In the genomic region with DNA sequence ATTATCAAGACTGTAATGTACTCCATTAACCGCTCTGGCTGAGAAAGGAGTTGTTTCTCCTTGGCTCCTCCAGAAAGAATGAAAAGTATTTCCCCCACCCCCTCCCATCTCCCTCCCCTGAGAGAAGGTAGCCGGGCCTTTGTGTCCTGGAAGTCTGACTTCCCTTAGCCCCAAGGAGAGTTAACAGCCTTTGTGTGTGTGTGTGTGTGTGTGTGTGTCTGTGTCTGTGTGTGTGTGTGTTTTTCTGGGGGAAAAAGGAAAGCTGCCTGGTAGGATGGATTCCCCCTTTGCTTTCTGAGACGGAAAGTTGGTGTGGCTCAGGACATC, we compare ENCODE assay signal across 17 cellular contexts. TPM values are rescaled to one million over a fixed set of nuclear protein-coding genes. Genes with fewer than 3 reads are reported as not detected.
DNase-seq lines count a peak whose midpoint lies in the region; ATAC-seq, FAIRE-seq and TF ChIP-seq lines count a peak whose summit lies in the region.
"Had no signal": no experiment of that assay in that cellular context is flagged by ENCODE, and none has a peak within 500 bp of the region (broad histone marks: within the 10 kb centered on the region; RNA-seq: fewer than 3 reads in every experiment).

No MANE protein-coding gene starts in this region.

- H3K36me3 Mint-ChIP-seq in Caco-2 (ENCODE audit: insufficient read depth, unreplicated experiment) = no peaks in the 10 kb centered on the region
- H3K36me3 Mint-ChIP-seq: activated naive CD8-positive, alpha-beta T cell treated with anti-CD3 and anti-CD28 coated beads, Interleukin-2, amount 10 ng/mL, durations not matched to agents 7 days and 5 days had no signal

- FAIRE-seq in endothelial cell of umbilical vein (lab: Jason Lieb, UNC) (peak; percentile 8), GM19239 (lab: Jason Lieb, UNC) (no peak)

- no peak for TF ChIP-seq CTCF in Caco-2 (IDR thresholded peaks at IDR 0.05; ENCODE audit: insufficient read depth in 1 of 2, low read depth in 1 of 2, low read length in 1 of 2, severe bottlenecking in 1 of 2, unreplicated experiment in 1 of 2)
- no peak for TF ChIP-seq CTCF in endothelial cell of umbilical vein (IDR thresholded peaks at IDR 0.05; ENCODE audit: extremely low read depth in 1 of 2, insufficient read depth in 1 of 2, low read depth in 1 of 2, low read length in 2 of 2)
- TF ChIP-seq CTCF in left lung (IDR thresholded peaks at IDR 0.05) = no peak
- no peak for TF ChIP-seq CTCF in sigmoid colon (IDR thresholded peaks at IDR 0.05)

- H2AFZ ChIP-seq in endothelial cell of umbilical vein (ENCODE audit: low read depth, low read length) = no peak overlapping the region

- no peaks in the 10 kb centered on the region for H3K27me3 Mint-ChIP-seq in Caco-2 (ENCODE audit: insufficient read depth, unreplicated experiment)
- H3K27me3 Mint-ChIP-seq: IgD-negative memory B cell had no signal

- peak overlapping the region; percentile 33 for H3K4me3 Mint-ChIP-seq in Caco-2 (ENCODE audit: unreplicated experiment)
- H3K4me3 Mint-ChIP-seq: activated naive CD8-positive, alpha-beta T cell treated with anti-CD3 and anti-CD28 coated beads, Interleukin-2, amount 10 ng/mL, durations not matched to agents 7 days and 5 days; IgD-negative memory B cell had no signal

- H3K9me1 ChIP-seq in endothelial cell of umbilical vein (replicated peaks; ENCODE audit: control insufficient read depth, extremely low read depth, insufficient read depth, low read length) = no peaks in the 10 kb centered on the region

- BruUV-seq in Caco-2 (replicated peaks; lab: Mats Ljungman, UMichigan) = no TSS peak
- no TSS peak for BruUV-seq in endothelial cell of umbilical vein (replicated peaks; lab: Mats Ljungman, UMichigan)

- TF ChIP-seq POLR2A in endothelial cell of umbilical vein (IDR thresholded peaks at IDR 0.05; ENCODE audit: low read depth, low read length) (no peak), sigmoid colon (IDR thresholded peaks at IDR 0.05) (no peak)

- peaks cover 26% of the 10 kb centered on the region for H3K4me1 ChIP-seq in Caco-2
- H3K4me1 ChIP-seq in endothelial cell of umbilical vein (ENCODE audit: control insufficient read depth, extremely low read depth, insufficient read depth, low read length) = peaks cover 35% of the 10 kb centered on the region
- H3K4me1 ChIP-seq in left lung = peaks cover 12 to 46% of the 10 kb centered on the region in 2 donors
- peaks cover 0 to 19% (median 7%) of the 10 kb centered on the region in 4 donors for H3K4me1 ChIP-seq in sigmoid colon

- H3K36me3 ChIP-seq in Caco-2 (ENCODE audit: control insufficient read depth, insufficient read depth, low read length) = no peaks in the 10 kb centered on the region
- H3K36me3 ChIP-seq in endothelial cell of umbilical vein (ENCODE audit: control insufficient read depth in 2 of 2, extremely low read depth in 1 of 2, insufficient read depth in 2 of 2, low read length in 2 of 2) = no peaks in the 10 kb centered on the region
- no peaks in the 10 kb centered on the region for H3K36me3 ChIP-seq in left lung
- no peaks in the 10 kb centered on the region for H3K36me3 ChIP-seq in sigmoid colon

- no peaks in the 10 kb centered on the region for H3K79me2 ChIP-seq in endothelial cell of umbilical vein (ENCODE audit: control insufficient read depth, insufficient read depth, low read length)

- intact Hi-C loops in Caco-2 (cut with micrococcal nuclease; ENCODE audit: unreplicated experiment) = no loop called here
- intact Hi-C loops in endothelial cell of umbilical vein (cut with micrococcal nuclease) = no loop called here
- intact Hi-C loops in left lung (cut with DNase I) = no loop called here
- intact Hi-C loops in sigmoid colon (cut with DNase I) = no loop called here

- H3K4me3 ChIP-seq in Caco-2 (ENCODE audit: low read depth, low read length) = no peak overlapping the region
- no peak overlapping the region for H3K4me3 ChIP-seq in endothelial cell of umbilical vein (replicated peaks in 1 of 3; ENCODE audit: insufficient read depth in 1 of 3, low read depth in 1 of 3, low read length in 3 of 3)
- no peak overlapping the region for H3K4me3 ChIP-seq in left lung
- no peak overlapping the region for H3K4me3 ChIP-seq in sigmoid colon

- H3K27ac Mint-ChIP-seq in Caco-2 (ENCODE audit: unreplicated experiment) = peak overlapping the region; percentile 48
- H3K27ac Mint-ChIP-seq: activated naive CD8-positive, alpha-beta T cell treated with anti-CD3 and anti-CD28 coated beads, Interleukin-2, amount 10 ng/mL, durations not matched to agents 7 days and 5 days; IgD-negative memory B cell; progenitor cell of endocrine pancreas had no signal

- no peaks in the 10 kb centered on the region for H4K20me1 ChIP-seq in endothelial cell of umbilical vein (replicated peaks; ENCODE audit: control insufficient read depth, extremely low read depth, insufficient read depth, low read length)

- no peak overlapping the region for H3K27ac ChIP-seq in endothelial cell of umbilical vein (ENCODE audit: insufficient read depth, low read depth, low read length)
- H3K27ac ChIP-seq in left lung = no peak overlapping the region
- H3K27ac ChIP-seq in sigmoid colon = no peak overlapping the region

- DNase-seq in Caco-2 (peak in 1 of 2 experiments; percentile 47), NCI-H226 (peak; percentile 46), endothelial cell of umbilical vein (ENCODE audit: low read depth, low spot score) (peak; percentile 46), left lung (no peak), GM19239 (ENCODE audit: insufficient read length, low spot score) (no peak), DMS 273 (lab: John Stamatoyannopoulos, UW; ENCODE audit: unreplicated experiment) (no peak), sigmoid colon (no peak)
- DNase-seq: activated CD4-positive, CD25-positive, alpha-beta regulatory T cell treated with anti-CD3 and anti-CD28 coated beads, Interleukin-2, amount 50 U/mL, for 72 hours; activated naive CD8-positive, alpha-beta T cell treated with anti-CD3 and anti-CD28 coated beads, Interleukin-2, amount 10 ng/mL, durations not matched to agents 7 days and 5 days; DMS79 treated with DMSO at 0.1 percent for 48 hours; NCI-H187; stimulated activated CD4-positive, alpha-beta T cell treated with anti-CD3 and anti-CD28 coated beads, Interleukin-4, amount 100 ng/mL, for 1 hour; stimulated activated naive CD4-positive, alpha-beta T cell; SW 1271 had no signal

- H3K9me3 Mint-ChIP-seq in Caco-2 (ENCODE audit: unreplicated experiment) = no peaks in the 10 kb centered on the region
- H3K9me3 Mint-ChIP-seq: activated naive CD8-positive, alpha-beta T cell treated with anti-CD3 and anti-CD28 coated beads, Interleukin-2, amount 10 ng/mL, durations not matched to agents 7 days and 5 days; IgD-negative memory B cell had no signal

- no peak for TF ChIP-seq EP300 in sigmoid colon (IDR thresholded peaks at IDR 0.05)

- H3K9ac ChIP-seq in endothelial cell of umbilical vein (replicated peaks; ENCODE audit: extremely low read depth, insufficient read depth, low read length) = no peak overlapping the region

- POLR2A ChIA-PET in Caco-2 (lab: Charles Lee) (no interaction called here), endothelial cell of umbilical vein (lab: Charles Lee) (no interaction called here)

- dilution Hi-C loops in endothelial cell of umbilical vein (cut with MboI; ENCODE audit: extremely low pct_ligation_motif_present, low sequenced_read_pairs) = no loop called here

- CTCF ChIA-PET in Caco-2 (lab: Charles Lee) (interaction anchor here (1.3 kb wide), 1 partner anchor 24 kb away, joined by 3 read pairs; no protein-coding TSS in a partner anchor), endothelial cell of umbilical vein (lab: Charles Lee) (interaction anchor here (0.6 to 3.0 kb wide), 4 partner anchors 9 to 140 kb away, joined by 3 to 12 read pairs (median 4); no protein-coding TSS in a partner anchor)

- H3K27me3 ChIP-seq in Caco-2 (replicated peaks; ENCODE audit: control insufficient read depth, insufficient read depth, low read length) = no peaks in the 10 kb centered on the region
- H3K27me3 ChIP-seq in endothelial cell of umbilical vein (ENCODE audit: control insufficient read depth in 2 of 2, insufficient read depth in 2 of 2, low read length in 2 of 2) = no peaks in the 10 kb centered on the region
- no peaks in the 10 kb centered on the region for H3K27me3 ChIP-seq in left lung
- no peaks in the 10 kb centered on the region for H3K27me3 ChIP-seq in sigmoid colon

- ATAC-seq in left lung = peak; percentile 54
- ATAC-seq in HG03097 (IDR thresholded peaks at IDR 0.05; ENCODE audit: low FRiP score, unreplicated experiment) = no peak

- H3K9me3 ChIP-seq in Caco-2 = no peaks in the 10 kb centered on the region
- H3K9me3 ChIP-seq in endothelial cell of umbilical vein (replicated peaks; ENCODE audit: control insufficient read depth, insufficient read depth, low read length) = no peaks in the 10 kb centered on the region
- H3K9me3 ChIP-seq in left lung = no peaks in the 10 kb centered on the region
- H3K9me3 ChIP-seq in sigmoid colon = no peaks in the 10 kb centered on the region

- no peak overlapping the region for H3K4me2 ChIP-seq in endothelial cell of umbilical vein (ENCODE audit: insufficient read depth, low read length)

- H3K4me1 Mint-ChIP-seq in Caco-2 (ENCODE audit: low read depth, unreplicated experiment) = peaks cover 17% of the 10 kb centered on the region
- H3K4me1 Mint-ChIP-seq: activated naive CD8-positive, alpha-beta T cell treated with anti-CD3 and anti-CD28 coated beads, Interleukin-2, amount 10 ng/mL, durations not matched to agents 7 days and 5 days had no signal

- 67 to 76% methylated on average over 3 of the region's 3 CpGs for WGBS in sigmoid colon, 2 donors

TF ChIP-seq in endothelial cell of umbilical vein, 7 proteins besides CTCF, POLR2A, EP300 and RAD21:
- TF ChIP-seq MYC (IDR thresholded peaks at IDR 0.05; ENCODE audit: low read depth, low read length) = no peak
- TF ChIP-seq POLR2AphosphoS5 (IDR thresholded peaks at IDR 0.05; ENCODE audit: insufficient read depth, low read depth, low read length) = no peak
- TF ChIP-seq FOS (IDR thresholded peaks at IDR 0.05; ENCODE audit: borderline replicate concordance, insufficient read depth, low read length) = no peak
- no peak for TF ChIP-seq GATA2 (IDR thresholded peaks at IDR 0.05; ENCODE audit: insufficient read depth, insufficient read length, low read depth, low read length)

RNA-seq across cellular contexts. Expression of gene UBE2E1, which starts 54.3 kb away (rescaled TPM):
- 98.6 and 104 TPM in 2 replicates for total RNA-seq in Caco-2 (2022)
- total RNA-seq in endothelial cell of umbilical vein = 114 TPM in 2 replicates
- 54.7 and 72.7 TPM in 2 replicates for polyA plus RNA-seq in endothelial cell of umbilical vein
- 85.2 and 94.6 TPM in 2 replicates for polyA plus RNA-seq in endothelial cell of umbilical vein (2011; cell fraction: cytosol; rRNA removed)
- polyA plus RNA-seq in endothelial cell of umbilical vein (2011; cell fraction: nucleus; rRNA removed) = 81.5 and 97.3 TPM in 2 replicates
- polyA plus RNA-seq in endothelial cell of umbilical vein (2012) = 104 and 137 TPM in 2 replicates
- 65.2 and 77.5 TPM in 2 replicates for polyA minus RNA-seq in endothelial cell of umbilical vein
- 18.4 TPM for polyA minus RNA-seq in endothelial cell of umbilical vein (2011; cell fraction: cytosol; rRNA and poly(A)+ RNA removed)
- 61.3 and 72.7 TPM in 2 replicates for polyA minus RNA-seq in endothelial cell of umbilical vein (2011; cell fraction: nucleus; rRNA and poly(A)+ RNA removed)
- 10 to 100 TPM; 89.1 to 96.9 TPM for total RNA-seq in left lung
- 100 to 1,000 TPM in 2 of 4 donors, 10 to 100 TPM in 2; 61.4 to 145 (median 104) TPM for total RNA-seq in sigmoid colon
- 100 to 1,000 TPM in 1 of 3 donors, 10 to 100 TPM in 2; 78.7 to 108 (median 95.3) TPM for polyA plus RNA-seq in sigmoid colon

Comparison
In these comparisons a context has a peak if more than half of its experiments do, and no peak if none do; other contexts are left out.
1. DNase-seq: peak in NCI-H226 (single experiment) and endothelial cell of umbilical vein (single experiment); none in left lung (0 of 2), GM19239 (single experiment), DMS 273 (single experiment) and sigmoid colon (single experiment).